1 cellular context compared by ENCODE assay signal in genomic region chr2:189549440-189549832, GRCh38.
TF ChIP-seq lines count a peak whose summit lies in the region.

No MANE protein-coding gene starts in this region.

TF ChIP-seq in HepG2, 621 proteins besides CTCF, POLR2A, EP300 and RAD21:
- TF ChIP-seq EHMT2 (IDR thresholded peaks at IDR 0.05; ENCODE audit: borderline replicate concordance, low read depth, low read length), result no peak
- TF ChIP-seq ZSCAN25 (CRISPR knock-in tag; IDR thresholded peaks at IDR 0.05), result 0 out of 2 replicates have a peak, but pooled peaks have one; percentile 32
- TF ChIP-seq FOXK1 (CRISPR knock-in tag; IDR thresholded peaks at IDR 0.05; ENCODE audit: borderline replicate concordance, low read depth), result no peak
- TF ChIP-seq SOX6 (IDR thresholded peaks at IDR 0.05), result no peak
- 0 out of 2 replicates have a peak, but pooled peaks have one; percentile 0 for TF ChIP-seq SOX6 (CRISPR knock-in tag; IDR thresholded peaks at IDR 0.05)
